In genomic region chr2:160970052-160970846, GRCh38 we compare ENCODE assay signal across 8 cellular contexts.
DNase-seq lines count a peak whose midpoint lies in the region; FAIRE-seq and TF ChIP-seq lines count a peak whose summit lies in the region.

No MANE protein-coding gene starts in this region.

- H3K27me3 ChIP-seq in testis, result no peaks in the 10 kb centered on the region

- no peaks in the 10 kb centered on the region for H3K27me3 Mint-ChIP-seq in MCF 10A (ENCODE audit: insufficient read depth, unreplicated experiment)

- CTCF ChIA-PET in MCF 10A (lab: Yijun Ruan, JAX), result interaction anchor here (0.5 to 4.4 kb wide), 69 partner anchors 9 to 1558 kb away, joined by 3 to 82 read pairs (median 4); no protein-coding TSS in a partner anchor

- TF ChIP-seq POLR2A in testis (IDR thresholded peaks at IDR 0.05), result no peak

- peak overlapping the region; percentile 86 for H3K27ac Mint-ChIP-seq in MCF 10A (ENCODE audit: low read depth, unreplicated experiment)

- DNase-seq in GM12865 (ENCODE audit: low read depth) (peak; percentile 15), NCI-H2227 treated with DMSO at 0.1 percent for 48 hours (lab: John Stamatoyannopoulos, UW) (peak; percentile 94), MCF 10A (ENCODE audit: unreplicated experiment) (peak; percentile 77), kidney (no peak), testis (peak; percentile 65), NCI-H187 treated with DMSO at 0.1 percent for 48 hours (lab: John Stamatoyannopoulos, UW) (no peak), middle frontal gyrus (ENCODE audit: extremely low spot score, low spot score) (no peak)

- H3K36me3 Mint-ChIP-seq in MCF 10A (ENCODE audit: insufficient read depth, unreplicated experiment), result no peaks in the 10 kb centered on the region

- H3K4me1 Mint-ChIP-seq in MCF 10A (ENCODE audit: insufficient read depth, unreplicated experiment), result peaks cover 14% of the 10 kb centered on the region

- H3K9me3 ChIP-seq in kidney (ENCODE audit: control insufficient read depth in 1 of 2, low read length in 2 of 2) (no peaks in the 10 kb centered on the region), testis (no peaks in the 10 kb centered on the region)

- H3K27ac ChIP-seq in kidney (ENCODE audit: low read depth in 2 of 2, low read length in 2 of 2) (peak overlapping the region; percentile 61 to 84), testis (peak overlapping the region in 1 of 2 donors; percentile 46)

- H3K4me3 ChIP-seq in GM12865 (ENCODE audit: low read depth, low read length), result no peak overlapping the region
- H3K4me3 ChIP-seq in kidney (ENCODE audit: low read length in 2 of 2), result peak overlapping the region; percentile 63 to 67
- no peak overlapping the region for H3K4me3 ChIP-seq in testis

- H3K4me1 ChIP-seq in kidney (ENCODE audit: control insufficient read depth in 1 of 2, insufficient read depth in 1 of 2, low read depth in 1 of 2, low read length in 2 of 2) (no peaks in the 10 kb centered on the region), testis (peaks cover 8% of the 10 kb centered on the region)

- H3K9me3 Mint-ChIP-seq in MCF 10A (ENCODE audit: unreplicated experiment), result no peaks in the 10 kb centered on the region

- 5 to 10% methylated on average over 3 of the region's 3 CpGs for WGBS in testis, 2 donors

- no peak overlapping the region for H3K4me3 Mint-ChIP-seq in MCF 10A (ENCODE audit: unreplicated experiment)

- intact Hi-C loops in MCF 10A (cut with micrococcal nuclease), result loop anchor here (1.0 to 5.0 kb wide), 8 partner anchors 477 to 878 kb away; partner anchors contain the start of gene RBMS1
- intact Hi-C loops in kidney (cut with DNase I), result no loop called here
- intact Hi-C loops in testis (cut with DNase I; ENCODE audit: low total_unique reads), result no loop called here

- TF ChIP-seq CTCF in GM12865 (IDR thresholded peaks at IDR 0.05; ENCODE audit: insufficient read depth, low read depth, low read length, missing control alignments), result peak; percentile 34
- TF ChIP-seq CTCF in MCF 10A (IDR thresholded peaks at IDR 0.05; ENCODE audit: unreplicated experiment), result peak; percentile 83
- TF ChIP-seq CTCF in kidney (IDR thresholded peaks at IDR 0.05; ENCODE audit: borderline replicate concordance, extremely low read depth, insufficient read depth), result peak; percentile 65
- peak; percentile 50 to 68 (median 66) for TF ChIP-seq CTCF in testis (IDR thresholded peaks at IDR 0.05)

- H3K9ac ChIP-seq in kidney (ENCODE audit: low read length in 2 of 2), result peak overlapping the region in 1 of 2 donors; percentile 52

- FAIRE-seq in A204.1 (lab: Jason Lieb, UNC) (peak; percentile 71), kidney (lab: Jason Lieb, UNC) (peak; percentile 92)

- no TSS peak for BruUV-seq in MCF 10A (replicated peaks; lab: Mats Ljungman, UMichigan)

- POLR2A ChIA-PET in MCF 10A (lab: Yijun Ruan, JAX), result interaction anchor here (0.5 to 2.0 kb wide), 10 partner anchors 9 to 860 kb away, joined by 3 to 12 read pairs (median 3); no protein-coding TSS in a partner anchor

- H3K36me3 ChIP-seq in kidney (ENCODE audit: control insufficient read depth in 1 of 2, insufficient read depth in 2 of 2, low read length in 2 of 2) (no peaks in the 10 kb centered on the region), testis (ENCODE audit: low read depth, missing control alignments) (no peaks in the 10 kb centered on the region)

Comparison
In these comparisons a context has a peak if more than half of its experiments do, and no peak if none do; other contexts are left out.
1. DNase-seq: peak in GM12865 (single experiment), NCI-H2227 treated with DMSO at 0.1 percent for 48 hours (single experiment), MCF 10A (single experiment) and testis (single experiment); none in kidney (single experiment), NCI-H187 treated with DMSO at 0.1 percent for 48 hours (single experiment) and middle frontal gyrus (single experiment).
2. H3K4me3 ChIP-seq: peak in kidney (2 of 2); none in GM12865 (single experiment) and testis (0 of 2).
3. Peak in every context shown above with its lines, with median percentiles within 50 percentile points of each other: CTCF ChIP-seq.